In the genomic region with DNA sequence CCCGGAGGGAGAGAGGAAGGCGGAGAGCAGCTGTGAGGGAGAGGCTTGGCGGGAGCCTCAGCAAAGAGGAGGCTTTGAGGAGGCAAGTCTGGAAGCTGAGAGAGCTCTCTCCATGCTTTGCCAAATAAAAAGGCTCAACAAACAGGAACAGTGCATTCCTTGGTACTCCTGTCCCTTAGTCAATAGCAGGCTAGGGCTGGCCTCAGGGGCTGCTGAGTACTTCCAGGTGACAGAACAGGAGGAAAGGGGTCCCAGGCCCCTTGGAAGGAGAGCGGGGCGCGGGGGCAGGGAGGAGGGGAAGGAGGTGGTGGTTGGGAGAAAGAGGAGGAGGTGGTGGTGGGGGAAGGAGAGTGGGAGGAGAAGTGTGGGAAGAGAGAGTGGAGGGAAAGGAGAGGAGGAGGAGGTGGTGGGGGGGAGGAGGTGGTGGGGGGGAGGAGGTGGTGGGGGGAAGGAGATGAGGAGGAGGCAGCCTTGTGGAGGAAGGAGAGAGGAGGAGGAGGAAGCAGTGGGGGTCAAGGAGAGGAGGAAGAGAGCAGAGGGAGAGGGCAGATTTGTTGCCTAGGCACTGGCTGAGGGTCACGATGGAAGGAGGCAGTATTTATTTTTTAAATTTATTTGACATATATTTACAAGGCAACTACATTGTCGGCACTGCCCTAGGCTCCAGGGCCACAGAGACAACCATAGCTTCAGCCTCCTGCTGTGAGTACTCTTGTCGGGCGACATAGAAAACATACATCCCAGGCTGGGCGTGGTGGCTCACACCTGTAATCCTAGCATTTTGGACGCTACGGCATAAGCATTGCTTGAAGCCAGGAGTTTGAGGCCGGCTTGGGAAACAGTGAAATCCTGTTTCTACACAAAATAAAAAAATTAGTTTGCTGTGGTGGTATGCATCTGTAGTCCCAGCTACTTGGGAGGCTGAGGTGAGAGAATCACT, we compare ENCODE assay signal across 9 cellular contexts.
DNase-seq lines count a peak whose midpoint lies in the region; ATAC-seq, FAIRE-seq and TF ChIP-seq lines count a peak whose summit lies in the region.
"Had no signal": no experiment of that assay in that cellular context is flagged by ENCODE, and none has a peak within 500 bp of the region (broad histone marks: within the 10 kb centered on the region; RNA-seq: fewer than 3 reads in every experiment).

No MANE protein-coding gene starts in this region.

- FAIRE-seq in astrocyte (lab: Jason Lieb, UNC), result no peak
- FAIRE-seq: colon had no signal

- ATAC-seq in GM21619 (IDR thresholded peaks at IDR 0.05; ENCODE audit: unreplicated experiment) (no peak), GM19452 (IDR thresholded peaks at IDR 0.05; ENCODE audit: unreplicated experiment) (no peak)

- H3K4me3 Mint-ChIP-seq in astrocyte (ENCODE audit: unreplicated experiment), result peak overlapping the region; percentile 90

- H3K36me3 ChIP-seq in ACC112 (ENCODE audit: insufficient read depth, low read length) (no peaks in the 10 kb centered on the region), astrocyte (ENCODE audit: insufficient read depth, low read length) (no peaks in the 10 kb centered on the region), iPS-18a (ENCODE audit: control insufficient read depth, low read depth, low read length) (no peaks in the 10 kb centered on the region), smooth muscle cell (ENCODE audit: low read depth) (no peaks in the 10 kb centered on the region)

- H4K20me1 ChIP-seq in astrocyte (ENCODE audit: insufficient read depth, low read length) (no peaks in the 10 kb centered on the region), smooth muscle cell (ENCODE audit: low read depth) (no peaks in the 10 kb centered on the region)

- H2AFZ ChIP-seq in ACC112 (ENCODE audit: low read length, unreplicated experiment) (peak overlapping the region; percentile 64), astrocyte (ENCODE audit: low read depth, low read length) (peak overlapping the region; percentile 86), smooth muscle cell (ENCODE audit: low read depth) (peak overlapping the region; percentile 82)

- H3K27me3 ChIP-seq in ACC112 (ENCODE audit: insufficient read depth, low read length) (no peaks in the 10 kb centered on the region), astrocyte (ENCODE audit: insufficient read depth, low read length) (no peaks in the 10 kb centered on the region), iPS-18a (ENCODE audit: control insufficient read depth, insufficient read depth, low read length) (peaks cover 14% of the 10 kb centered on the region), smooth muscle cell (ENCODE audit: low read depth) (no peaks in the 10 kb centered on the region)

- no peaks in the 10 kb centered on the region for H3K79me2 ChIP-seq in ACC112 (ENCODE audit: control insufficient read depth, insufficient read depth, low read length, unreplicated experiment)
- no peaks in the 10 kb centered on the region for H3K79me2 ChIP-seq in astrocyte (ENCODE audit: insufficient read depth, low read length)
- H3K79me2 ChIP-seq in smooth muscle cell (ENCODE audit: low read depth), result no peaks in the 10 kb centered on the region

- H3K4me1 Mint-ChIP-seq in astrocyte (ENCODE audit: low read depth, unreplicated experiment), result peaks cover 3% of the 10 kb centered on the region

- H3K27ac Mint-ChIP-seq in astrocyte (ENCODE audit: unreplicated experiment), result peak overlapping the region; percentile 77

- peak overlapping the region; percentile 90 for H3K9ac ChIP-seq in astrocyte (ENCODE audit: low read length)
- H3K9ac ChIP-seq in iPS-18a (ENCODE audit: low read length), result peak overlapping the region; percentile 60
- peak overlapping the region; percentile 88 for H3K9ac ChIP-seq in smooth muscle cell (ENCODE audit: low read depth)

- peaks cover 7% of the 10 kb centered on the region for H3F3A ChIP-seq in smooth muscle cell (ENCODE audit: low read depth)

- peaks cover 12% of the 10 kb centered on the region for H3K4me1 ChIP-seq in ACC112 (ENCODE audit: control insufficient read depth, insufficient read depth, low read length, unreplicated experiment)
- peaks cover 9% of the 10 kb centered on the region for H3K4me1 ChIP-seq in astrocyte (ENCODE audit: insufficient read depth, low read length)
- H3K4me1 ChIP-seq in iPS-18a (ENCODE audit: control insufficient read depth, low read depth, low read length), result peaks cover 17% of the 10 kb centered on the region
- H3K4me1 ChIP-seq in smooth muscle cell (ENCODE audit: low read depth), result peaks cover 5% of the 10 kb centered on the region

- H3K27me3 Mint-ChIP-seq in astrocyte (ENCODE audit: low read depth, unreplicated experiment), result peaks cover 8% of the 10 kb centered on the region

- H3K27ac ChIP-seq in ACC112 (ENCODE audit: low read depth, low read length), result peak overlapping the region; percentile 85
- peak overlapping the region; percentile 71 for H3K27ac ChIP-seq in astrocyte (ENCODE audit: low read depth, low read length)
- no peak overlapping the region for H3K27ac ChIP-seq in iPS-18a (ENCODE audit: low read length)
- peak overlapping the region; percentile 81 for H3K27ac ChIP-seq in smooth muscle cell (ENCODE audit: low read depth)

- H3K4me3 ChIP-seq in ACC112 (ENCODE audit: low read depth, low read length) (peak overlapping the region; percentile 87), HFF-Myc (replicated peaks; ENCODE audit: low read depth, low read length) (peak overlapping the region; percentile 51), astrocyte (ENCODE audit: insufficient read depth, low read depth, low read length) (peak overlapping the region; percentile 64), iPS-18a (ENCODE audit: low read length) (peak overlapping the region; percentile 71), smooth muscle cell (peak overlapping the region; percentile 77)

- TF ChIP-seq CTCF in HFF-Myc (IDR thresholded peaks at IDR 0.05; ENCODE audit: low read depth, low read length, missing control alignments) (no peak), astrocyte (IDR thresholded peaks at IDR 0.05; ENCODE audit: insufficient read depth, low read depth, low read length) (no peak), smooth muscle cell (IDR thresholded peaks at IDR 0.05; ENCODE audit: borderline replicate concordance, insufficient read depth, poor library complexity, severe bottlenecking) (no peak)

- H3K9me3 ChIP-seq in astrocyte (ENCODE audit: insufficient read depth, low read depth, low read length), result no peaks in the 10 kb centered on the region
- H3K9me3 ChIP-seq in iPS-18a (ENCODE audit: control insufficient read depth, low read depth, low read length), result no peaks in the 10 kb centered on the region
- no peaks in the 10 kb centered on the region for H3K9me3 ChIP-seq in smooth muscle cell (replicated peaks; ENCODE audit: low read depth)

- no peaks in the 10 kb centered on the region for H3K36me3 Mint-ChIP-seq in astrocyte (ENCODE audit: low read depth, unreplicated experiment)

- WGBS in smooth muscle cell (ENCODE audit: low lambda C conversion rate), result 38% methylated on average over 11 of the region's 14 CpGs

- DNase-seq in HFF-Myc (ENCODE audit: extremely low read depth, low read depth) (no peak), astrocyte (ENCODE audit: low read depth) (no peak), smooth muscle cell (lab: John Stamatoyannopoulos, UW; ENCODE audit: unreplicated experiment) (no peak), kidney tubule cell (ENCODE audit: low spot score) (no peak)

- no peaks in the 10 kb centered on the region for H3K9me3 Mint-ChIP-seq in astrocyte (ENCODE audit: unreplicated experiment)

- H3K4me2 ChIP-seq in astrocyte (ENCODE audit: low read length) (peak overlapping the region; percentile 94), smooth muscle cell (peak overlapping the region; percentile 99)
